In the genomic region with DNA sequence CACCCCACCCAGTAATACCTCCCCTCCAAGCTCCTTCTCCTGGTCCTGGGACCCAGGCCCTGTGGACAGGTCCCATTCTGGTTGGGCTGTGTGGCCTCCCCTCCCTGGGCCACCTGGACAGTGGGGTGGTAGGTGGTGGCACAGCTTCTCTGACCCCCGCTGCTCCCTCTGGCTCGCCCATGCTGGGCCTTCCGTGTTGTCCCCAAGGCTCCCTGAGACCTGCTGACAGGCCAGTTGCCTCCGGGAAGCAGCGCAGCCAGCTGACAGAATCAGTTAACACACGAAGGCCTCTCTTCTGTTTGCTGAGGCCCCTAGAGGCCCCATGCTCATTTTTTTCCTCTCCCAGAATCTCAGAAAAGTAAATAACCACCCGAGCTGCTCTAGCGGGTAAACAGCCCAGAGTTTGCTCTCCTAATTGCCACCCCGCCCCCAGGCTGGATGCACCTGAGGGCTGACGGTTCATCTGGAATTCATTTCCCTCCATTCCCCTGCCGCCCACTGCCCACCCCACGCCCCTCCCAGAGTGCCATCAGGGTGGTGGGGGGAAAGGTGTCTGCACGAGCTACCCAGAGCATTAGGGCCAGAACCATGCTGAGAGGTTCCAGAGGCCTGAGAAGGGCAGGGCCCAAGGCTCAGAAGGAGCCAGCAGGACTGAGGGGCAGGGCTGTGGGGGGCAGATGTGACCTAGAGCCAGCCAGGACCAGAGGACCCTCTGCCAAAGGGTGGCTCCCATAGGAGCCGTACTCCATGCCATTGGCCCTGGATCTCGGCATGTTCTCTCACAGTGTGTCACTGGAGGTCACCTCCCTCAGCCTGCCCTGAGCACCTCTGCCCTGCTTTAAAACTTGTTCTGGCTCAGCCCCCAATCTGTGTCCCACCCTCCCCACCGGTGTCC, we compare ENCODE assay signal across 13 cellular contexts.
A peak's percentile ranks its signal among the peaks of the same experiment; 100 is the strongest.
DNase-seq lines count a peak whose midpoint lies in the region; ATAC-seq and TF ChIP-seq lines count a peak whose summit lies in the region.
"Had no signal": no experiment of that assay in that cellular context is flagged by ENCODE, and none has a peak within 500 bp of the region (broad histone marks: within the 10 kb centered on the region; RNA-seq: fewer than 3 reads in every experiment).

No MANE protein-coding gene starts in this region.

- no peaks in the 10 kb centered on the region for H3K27me3 ChIP-seq in trophoblast cell (ENCODE audit: insufficient read depth, low read length)

- H3K9me3 ChIP-seq in trophoblast cell (ENCODE audit: insufficient read depth, low read depth, low read length), result peaks cover 3% of the 10 kb centered on the region

- H3K9me3 Mint-ChIP-seq in nephron, result peaks cover 2% of the 10 kb centered on the region
- H3K9me3 Mint-ChIP-seq: activated B cell treated with CpG ODN at 0.5 μM for 24 hours; activated T-cell treated with anti-CD3 and anti-CD28 coated beads, Interleukin-2, amount 50 U/mL, for 72 hours had no signal

- TF ChIP-seq CTCF in nephron (IDR thresholded peaks at IDR 0.05; ENCODE audit: unreplicated experiment in 3 of 3), result no peak

- H3K27ac ChIP-seq in substantia nigra (ENCODE audit: low read depth, low read length, poor library complexity, severe bottlenecking) (no peak overlapping the region), trophoblast cell (ENCODE audit: low read depth, low read length) (no peak overlapping the region)

- WGBS in trophoblast cell (ENCODE audit: extremely low coverage, insufficient coverage, insufficient read length), result no CpG with 5 or more reads among the region's 16 CpGs

- no peak overlapping the region for H4K91ac ChIP-seq in trophoblast cell (ENCODE audit: low read depth, low read length)

- H2BK120ac ChIP-seq in trophoblast cell (ENCODE audit: insufficient read depth, low read length, poor library complexity), result no peak overlapping the region

- H3K4me1 Mint-ChIP-seq in nephron, result peaks cover 65% of the 10 kb centered on the region

- H3K4me3 Mint-ChIP-seq in nephron, result peak overlapping the region in 1 of 3 experiments; percentile 38
- H3K4me3 Mint-ChIP-seq: activated B cell treated with CpG ODN at 0.5 μM for 24 hours; activated T-cell treated with anti-CD3 and anti-CD28 coated beads, Interleukin-2, amount 50 U/mL, for 72 hours; immature natural killer cell had no signal

- H3K79me1 ChIP-seq in trophoblast cell (ENCODE audit: low read length), result no peaks in the 10 kb centered on the region

- H3K4ac ChIP-seq in trophoblast cell (ENCODE audit: low read depth, low read length), result no peak overlapping the region

- H3K4me1 ChIP-seq in trophoblast cell (ENCODE audit: control insufficient read depth in 1 of 2, insufficient read depth in 2 of 2, low read length in 2 of 2), result no peaks in the 10 kb centered on the region

- no peak for ATAC-seq in GM21825 (IDR thresholded peaks at IDR 0.05; ENCODE audit: unreplicated experiment)
- ATAC-seq: activated T-cell treated with anti-CD3 and anti-CD28 coated beads, Interleukin-2, amount 50 U/mL, for 72 hours had no signal

- H4K8ac ChIP-seq in trophoblast cell (ENCODE audit: low read depth, low read length), result no peak overlapping the region

- H2BK12ac ChIP-seq in trophoblast cell (ENCODE audit: low read length), result no peak overlapping the region

- no peak overlapping the region for H3K18ac ChIP-seq in trophoblast cell (ENCODE audit: low read length)

- no peak overlapping the region for H3K23ac ChIP-seq in trophoblast cell (ENCODE audit: low read length)

- H3K36me3 ChIP-seq in trophoblast cell (ENCODE audit: control insufficient read depth in 1 of 2, insufficient read depth in 2 of 2, low read length in 2 of 2), result no peaks in the 10 kb centered on the region

- no peak overlapping the region for H2AFZ ChIP-seq in trophoblast cell (ENCODE audit: insufficient read depth, low read length, poor library complexity)

- peaks cover 8% of the 10 kb centered on the region for H3K27me3 Mint-ChIP-seq in nephron (ENCODE audit: low read depth)

- H2BK5ac ChIP-seq in trophoblast cell (ENCODE audit: low read depth, low read length, poor library complexity), result no peak overlapping the region

- no peak overlapping the region for H2AK5ac ChIP-seq in trophoblast cell (ENCODE audit: low read length)

- H3K79me2 ChIP-seq in trophoblast cell (ENCODE audit: control insufficient read depth, insufficient read depth, low read length, poor library complexity), result no peaks in the 10 kb centered on the region

- DNase-seq in DMS153 (lab: John Stamatoyannopoulos, UW), result peak; percentile 97
- DNase-seq in NCI-H187 treated with DMSO at 0.1 percent for 48 hours (lab: John Stamatoyannopoulos, UW), result peak; percentile 68
- peak; percentile 89 to 90 for DNase-seq in SHP77 (lab: John Stamatoyannopoulos, UW)
- no peak for DNase-seq in substantia nigra (lab: John Stamatoyannopoulos, UW)
- no peak for DNase-seq in HCEC 1CT
- DNase-seq in trophoblast cell, result no peak
- DNase-seq: activated B cell treated with CpG ODN at 0.5 μM for 24 hours; activated T-cell treated with anti-CD3 and anti-CD28 coated beads, Interleukin-2, amount 50 U/mL, for 72 hours; C1 segment of cervical spinal cord; immature natural killer cell; MM.1S had no signal

- H3K27ac Mint-ChIP-seq in nephron, result peak overlapping the region; percentile 75 to 93 (median 87)
- H3K27ac Mint-ChIP-seq: activated B cell treated with CpG ODN at 0.5 μM for 24 hours; activated T-cell treated with anti-CD3 and anti-CD28 coated beads, Interleukin-2, amount 50 U/mL, for 72 hours; immature natural killer cell had no signal

- no peak overlapping the region for H3K4me2 ChIP-seq in trophoblast cell (ENCODE audit: low read length)

- no peak overlapping the region for H3K14ac ChIP-seq in trophoblast cell (ENCODE audit: low read length)

- H3K4me3 ChIP-seq in trophoblast cell (ENCODE audit: low read depth, low read length), result no peak overlapping the region

- H4K12ac ChIP-seq in trophoblast cell (ENCODE audit: low read depth, low read length), result no peak overlapping the region

- H3K9ac ChIP-seq in trophoblast cell (ENCODE audit: low read length), result no peak overlapping the region

- H3K36me3 Mint-ChIP-seq in nephron (ENCODE audit: low read depth), result no peaks in the 10 kb centered on the region
- H3K36me3 Mint-ChIP-seq: immature natural killer cell had no signal

Comparison
In these comparisons a context has a peak if more than half of its experiments do, and no peak if none do; other contexts are left out.
1. DNase-seq: peak in DMS153 (single experiment), NCI-H187 treated with DMSO at 0.1 percent for 48 hours (single experiment) and SHP77 (2 of 2); none in substantia nigra (0 of 49), HCEC 1CT (single experiment) and trophoblast cell (0 of 2).